Comparison of ENCODE assay signal across 13 cellular contexts in the genomic region with DNA sequence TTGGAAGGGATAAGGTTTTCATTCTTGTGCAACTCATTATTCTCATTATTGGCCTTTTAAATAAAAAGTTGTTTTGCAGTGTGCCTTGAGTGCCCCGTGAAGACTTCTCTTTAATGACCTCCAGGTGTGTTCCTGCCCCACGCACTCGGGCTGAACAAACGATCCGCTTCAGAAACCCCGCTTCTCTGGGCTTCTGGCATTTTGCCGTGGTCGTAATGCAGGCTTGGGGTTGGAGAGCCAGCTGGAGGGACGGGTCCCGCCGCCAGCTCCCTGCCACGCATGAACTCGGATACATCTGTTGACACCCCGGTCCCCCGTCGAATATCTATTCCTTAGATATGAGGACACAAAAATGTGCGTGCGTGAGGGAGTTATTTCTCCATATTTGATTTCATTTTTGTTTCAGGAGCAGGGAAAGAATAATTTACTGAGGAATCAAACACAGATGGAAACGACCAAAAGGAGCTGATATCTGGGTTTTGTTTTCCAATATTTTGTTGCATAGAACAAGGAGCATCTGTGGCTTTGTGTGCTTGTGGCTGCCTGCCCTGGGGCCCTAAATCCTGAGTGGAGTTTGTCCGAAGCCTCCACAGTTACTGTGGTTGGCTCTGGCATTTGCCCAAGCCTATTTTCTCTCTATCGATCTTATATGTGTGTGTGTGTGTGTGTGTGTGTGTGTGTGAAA. TPM values are rescaled to one million over a fixed set of nuclear protein-coding genes. Genes with fewer than 3 reads are reported as not detected.
DNase-seq lines count a peak whose midpoint lies in the region; ATAC-seq, FAIRE-seq and TF ChIP-seq lines count a peak whose summit lies in the region.
"Had no signal": no experiment of that assay in that cellular context is flagged by ENCODE, and none has a peak within 500 bp of the region (broad histone marks: within the 10 kb centered on the region; RNA-seq: fewer than 3 reads in every experiment).

No MANE protein-coding gene starts in this region.

- intact Hi-C loops in esophagus muscularis mucosa (cut with DNase I) (no loop called here), gastrocnemius medialis (cut with DNase I; ENCODE audit: low total_unique reads) (loop anchor here (1.0 kb wide), 2 partner anchors 15 to 27 kb away; no protein-coding TSS in a partner anchor)

- H3K4me2 ChIP-seq in DOHH2 (ENCODE audit: low read length): peak overlapping the region; percentile 76

- no peaks in the 10 kb centered on the region for H4K20me1 ChIP-seq in DOHH2 (ENCODE audit: control insufficient read depth, insufficient read depth, low read depth, low read length)

- H3K79me2 ChIP-seq in DOHH2 (ENCODE audit: control insufficient read depth, low read length): no peaks in the 10 kb centered on the region

- WGBS in esophagus muscularis mucosa: 68% methylated on average over 21 of the region's 21 CpGs

- no peak for TF ChIP-seq POLR2A in esophagus muscularis mucosa (IDR thresholded peaks at IDR 0.05; ENCODE audit: low read depth)
- TF ChIP-seq POLR2A in gastrocnemius medialis (IDR thresholded peaks at IDR 0.05): no peak

- TF ChIP-seq EP300 in esophagus muscularis mucosa (IDR thresholded peaks at IDR 0.05): no peak

- in situ Hi-C loops in gastrocnemius medialis (cut with MboI; ENCODE audit: low sequenced_read_pairs in 4 of 4) (no loop called here), GM13977 (cut with MboI; ENCODE audit: low pct_unique_long_range_greater_than_20kb, low sequenced_read_pairs, unreplicated experiment) (no loop called here)

- peaks cover 36% of the 10 kb centered on the region for H3K4me1 ChIP-seq in DOHH2 (ENCODE audit: control insufficient read depth, low read length)
- peaks cover 40 to 54% (median 49%) of the 10 kb centered on the region in 4 donors for H3K4me1 ChIP-seq in esophagus muscularis mucosa
- H3K4me1 ChIP-seq in gastrocnemius medialis: peaks cover 21 to 25% of the 10 kb centered on the region in 2 donors

- DNase-seq in NCI-H2171 treated with DMSO at 0.1 percent for 48 hours (lab: John Stamatoyannopoulos, UW): peak; percentile 72
- DNase-seq in esophagus muscularis mucosa (ENCODE audit: extremely low spot score): no peak
- no peak for DNase-seq in gastrocnemius medialis
- DNase-seq in NK-92 treated with Interleukin-12 subunit alpha and Interleukin-12 subunit beta, amount 100 ng/mL, for 24 hours (lab: John Stamatoyannopoulos, UW): no peak
- DNase-seq in D721Med (ENCODE audit: insufficient read length, low spot score): no peak
- DNase-seq in GM13977 (ENCODE audit: low spot score): no peak
- DNase-seq in stimulated activated naive CD4-positive, alpha-beta T cell treated with Interleukin-2 at 50 U/mL for 16 hours (lab: John Stamatoyannopoulos, UW): no peak
- DNase-seq: activated CD4-positive, alpha-beta T cell treated with anti-CD3 and anti-CD28 coated beads for 4 hours; activated naive CD4-positive, alpha-beta T cell; DND-41; NCI-H2227 treated with DMSO at 0.1 percent for 48 hours; stimulated activated naive B cell treated with anti-CD40 and anti-IgM and Interleukin-4, amounts not matched to agents 10 μg/mL and 1 μg/mL and 100 μg/mL, for 72 hours had no signal

- H3K27ac ChIP-seq in DOHH2 (ENCODE audit: low read depth, low read length): peak overlapping the region; percentile 66; the same call in 1 of the 2 replicates
- H3K27ac ChIP-seq in esophagus muscularis mucosa (replicated peaks in 1 of 4): peak overlapping the region in 1 of 4 donors; percentile 11
- peak overlapping the region; percentile 75 to 94 (median 88) for H3K27ac ChIP-seq in gastrocnemius medialis

- H3K9me2 ChIP-seq in DOHH2 (replicated peaks; ENCODE audit: control insufficient read depth, low read length): no peaks in the 10 kb centered on the region

- H3K27me3 ChIP-seq in DOHH2 (ENCODE audit: control insufficient read depth, low read length) (peaks cover 7% of the 10 kb centered on the region; the same call in 1 of the 2 replicates), esophagus muscularis mucosa (no peaks in the 10 kb centered on the region), gastrocnemius medialis (no peaks in the 10 kb centered on the region)

- H3K4me3 ChIP-seq in DOHH2 (ENCODE audit: low read length) (peak overlapping the region; percentile 63), esophagus muscularis mucosa (peak overlapping the region in 3 of 4 donors; percentile 14 to 41 (median 21)), gastrocnemius medialis (peak overlapping the region; percentile 11 to 32 (median 22))

- FAIRE-seq in D721Med (lab: Jason Lieb, UNC): no peak

- peaks cover 8% of the 10 kb centered on the region for H3F3A ChIP-seq in DOHH2 (ENCODE audit: control insufficient read depth, insufficient read depth)

- ATAC-seq in gastrocnemius medialis: peak in 1 of 2 donors; percentile 9

- no peak for TF ChIP-seq CTCF in DOHH2 (IDR thresholded peaks at IDR 0.05; ENCODE audit: low read depth, low read length, poor library complexity, severe bottlenecking)
- no peak for TF ChIP-seq CTCF in esophagus muscularis mucosa (IDR thresholded peaks at IDR 0.05)
- no peak for TF ChIP-seq CTCF in gastrocnemius medialis (IDR thresholded peaks at IDR 0.05 in 4 of 5, conservative IDR thresholded peaks at IDR 0.05 in 1 of 5)
- TF ChIP-seq CTCF in D721Med (IDR thresholded peaks at IDR 0.05; ENCODE audit: insufficient read depth, missing control alignments): no peak
- no peak for TF ChIP-seq CTCF in GM13977 (IDR thresholded peaks at IDR 0.05; ENCODE audit: extremely low read depth, insufficient read depth, missing control alignments)

- no peaks in the 10 kb centered on the region for H3K9me3 ChIP-seq in DOHH2 (ENCODE audit: control insufficient read depth, insufficient read depth, low read length)
- no peaks in the 10 kb centered on the region for H3K9me3 ChIP-seq in esophagus muscularis mucosa
- H3K9me3 ChIP-seq in gastrocnemius medialis: no peaks in the 10 kb centered on the region

- H3K36me3 ChIP-seq in DOHH2 (ENCODE audit: control insufficient read depth, low read length) (no peaks in the 10 kb centered on the region), esophagus muscularis mucosa (peaks cover 0 to 15% (median 5%) of the 10 kb centered on the region in 4 donors), gastrocnemius medialis (no peaks in the 10 kb centered on the region)

RNA-seq across cellular contexts. Expression of gene TTYH3, which starts 17.0 kb away (rescaled TPM):
- total RNA-seq in esophagus muscularis mucosa: 10 to 100 TPM; 17.4 to 25.7 (median 20.2) TPM
- 10 to 100 TPM in 1 of 4 donors, 1 to 10 TPM in 3; 2.9 to 14.8 (median 5.2) TPM for total RNA-seq in gastrocnemius medialis

RNA-seq across cellular contexts. Expression of gene IQCE, which starts 56.0 kb away (rescaled TPM):
- total RNA-seq in esophagus muscularis mucosa (10 to 100 TPM; 13.0 to 22.4 (median 18.0) TPM), gastrocnemius medialis (10 to 100 TPM in 1 of 4 donors, 1 to 10 TPM in 3; 6.3 to 11.5 (median 8.8) TPM)

RNA-seq across cellular contexts. Expression of gene BRAT1, which starts 59.5 kb away (rescaled TPM):
- total RNA-seq in esophagus muscularis mucosa (10 to 100 TPM; 22.0 to 43.8 (median 32.7) TPM), gastrocnemius medialis (10 to 100 TPM; 15.3 to 36.4 (median 20.2) TPM)
